ENCODE assay signal across 8 cellular contexts in genomic region chr2:177252808-177253531, GRCh38. TPM values are rescaled to one million over a fixed set of nuclear protein-coding genes. Genes with fewer than 3 reads are reported as not detected.
DNase-seq lines count a peak whose midpoint lies in the region; ATAC-seq, FAIRE-seq and TF ChIP-seq lines count a peak whose summit lies in the region.
"Had no signal": no experiment of that assay in that cellular context is flagged by ENCODE, and none has a peak within 500 bp of the region (broad histone marks: within the 10 kb centered on the region; RNA-seq: fewer than 3 reads in every experiment).

No MANE protein-coding gene starts in this region.

- intact Hi-C loops in posterior vena cava (cut with DNase I), result no loop called here

- 59 to 72% methylated on average over 5 of the region's 5 CpGs for WGBS in esophagus, 2 donors
- WGBS in small intestine, 3 donors, result 41 to 68% (median 67%) methylated on average over 5 of the region's 5 CpGs

- FAIRE-seq in small intestine (lab: Jason Lieb, UNC), result no peak

- DNase-seq in HL-60 (ENCODE audit: low read depth in 1 of 2, low spot score in 1 of 2) (peak in 1 of 2 experiments; percentile 49), SKM-1 treated with dmso at 0.1 percent for 144 hours (lab: John Stamatoyannopoulos, UW; ENCODE audit: unreplicated experiment) (peak; percentile 18), small intestine (no peak), posterior vena cava (ENCODE audit: low spot score) (no peak), C1 segment of cervical spinal cord (lab: John Stamatoyannopoulos, UW) (no peak)
- DNase-seq: NCI-H1048 had no signal

- H3K27ac ChIP-seq in HL-60 (replicated peaks) (peak overlapping the region; percentile 53), esophagus (ENCODE audit: low read depth in 2 of 2, low read length in 1 of 2) (peak overlapping the region; percentile 87 to 95), small intestine (ENCODE audit: low read depth in 1 of 2, low read length in 1 of 2) (peak overlapping the region; percentile 66 to 70)

- H3K4me3 ChIP-seq in HL-60 (replicated peaks; ENCODE audit: insufficient read depth, low read length) (no peak overlapping the region), esophagus (ENCODE audit: low read depth in 1 of 2, low read length in 2 of 2) (peak overlapping the region in 1 of 2 donors; percentile 18), small intestine (ENCODE audit: low read depth in 1 of 2, low read length in 2 of 2) (no peak overlapping the region)

- H3K9me3 ChIP-seq in esophagus (ENCODE audit: control insufficient read depth in 2 of 2, insufficient read depth in 1 of 2, low read depth in 1 of 2, low read length in 1 of 2), result no peaks in the 10 kb centered on the region
- no peaks in the 10 kb centered on the region for H3K9me3 ChIP-seq in small intestine (ENCODE audit: control insufficient read depth, low read depth)

- H3K27me3 ChIP-seq in HL-60 (ENCODE audit: insufficient read depth, poor library complexity, severe bottlenecking), result no peaks in the 10 kb centered on the region
- no peaks in the 10 kb centered on the region for H3K27me3 ChIP-seq in esophagus (ENCODE audit: control insufficient read depth in 1 of 2, insufficient read depth in 2 of 2, low read length in 2 of 2)
- H3K27me3 ChIP-seq in small intestine (ENCODE audit: control insufficient read depth in 2 of 2, insufficient read depth in 2 of 2, low read length in 2 of 2), result no peaks in the 10 kb centered on the region

- H3K4me1 ChIP-seq in esophagus (ENCODE audit: control insufficient read depth in 2 of 2, insufficient read depth in 2 of 2, low read length in 1 of 2) (peaks cover 13 to 19% of the 10 kb centered on the region in 2 donors), small intestine (ENCODE audit: control insufficient read depth in 2 of 2, insufficient read depth in 1 of 2, low read depth in 1 of 2, low read length in 1 of 2) (peaks cover 25 to 46% of the 10 kb centered on the region in 2 donors)

- ATAC-seq in GM18873 (IDR thresholded peaks at IDR 0.05; ENCODE audit: low FRiP score, unreplicated experiment), result no peak

- TF ChIP-seq CTCF in HL-60 (IDR thresholded peaks at IDR 0.05; ENCODE audit: insufficient read depth, low read length), result no peak

- H3K36me3 ChIP-seq in esophagus (ENCODE audit: control insufficient read depth in 2 of 2, insufficient read depth in 2 of 2, low read length in 1 of 2) (peaks cover 0 to 10% of the 10 kb centered on the region in 2 donors), small intestine (ENCODE audit: control insufficient read depth in 2 of 2, insufficient read depth in 2 of 2, low read length in 2 of 2) (peaks cover 2 to 4% of the 10 kb centered on the region in 2 donors)

RNA-seq across cellular contexts. Expression of gene NFE2L2, which starts 11.6 kb away (rescaled TPM):
- 100 to 1,000 TPM in 1 of 2 donors, 10 to 100 TPM in 1; 91.9 to 155 TPM for polyA plus RNA-seq in esophagus
- 10 to 100 TPM; 56.7 to 94.2 (median 74.0) TPM for polyA plus RNA-seq in small intestine
- 10 to 100 TPM; 82.8 to 87.5 TPM for total RNA-seq in posterior vena cava

RNA-seq across cellular contexts. Expression of gene HNRNPA3, which starts 40.4 kb away (rescaled TPM):
- polyA plus RNA-seq in esophagus, result 100 to 1,000 TPM; 202 to 240 TPM
- polyA plus RNA-seq in small intestine, result 100 to 1,000 TPM in 2 of 3 donors, 10 to 100 TPM in 1; 73.4 to 279 (median 101) TPM
- total RNA-seq in posterior vena cava, result 100 to 1,000 TPM; 152 to 166 TPM
